ENCODE assay signal across 12 cellular contexts in genomic region chr1:63721531-63722189, GRCh38. TPM values are rescaled to one million over a fixed set of nuclear protein-coding genes. Genes with fewer than 3 reads are reported as not detected.
DNase-seq lines count a peak whose midpoint lies in the region; ATAC-seq and TF ChIP-seq lines count a peak whose summit lies in the region.
"Had no signal": no experiment of that assay in that cellular context is flagged by ENCODE, and none has a peak within 500 bp of the region (broad histone marks: within the 10 kb centered on the region; RNA-seq: fewer than 3 reads in every experiment).

No MANE protein-coding gene starts in this region.

- H4K20me1 ChIP-seq in BLaER1 (no peaks in the 10 kb centered on the region), GM23248 (ENCODE audit: insufficient read depth) (no peaks in the 10 kb centered on the region)

- H3K9me3 ChIP-seq in BLaER1 (peaks cover under 1% of the 10 kb centered on the region), GM23248 (ENCODE audit: low read depth) (no peaks in the 10 kb centered on the region), upper lobe of right lung (no peaks in the 10 kb centered on the region)
- H3K9me3 ChIP-seq: MG63, right lobe of liver had no signal

- no peaks in the 10 kb centered on the region for H3K79me2 ChIP-seq in GM23248 (ENCODE audit: insufficient read depth)

- H3F3A ChIP-seq in GM23248 (ENCODE audit: insufficient read depth), result no peaks in the 10 kb centered on the region; the same call in 1 of the 2 replicates

- H3K4me3 ChIP-seq in BLaER1 (no peak overlapping the region), GM23248 (no peak overlapping the region), upper lobe of right lung (no peak overlapping the region)
- H3K4me3 ChIP-seq: MG63, right lobe of liver had no signal

- H3K27me3 ChIP-seq in BLaER1 (no peaks in the 10 kb centered on the region), GM23248 (replicated peaks; ENCODE audit: insufficient read depth) (no peaks in the 10 kb centered on the region), foreskin keratinocyte (no peaks in the 10 kb centered on the region), upper lobe of right lung (no peaks in the 10 kb centered on the region)
- H3K27me3 ChIP-seq: MG63, right lobe of liver had no signal

- TF ChIP-seq CTCF in foreskin keratinocyte (conservative IDR thresholded peaks at IDR 0.05) (no peak), upper lobe of right lung (IDR thresholded peaks at IDR 0.05) (no peak)

- peak overlapping the region; percentile 30 for H3K4me2 ChIP-seq in BLaER1
- no peak overlapping the region for H3K4me2 ChIP-seq in GM23248 (ENCODE audit: unreplicated experiment)

- H3K36me3 ChIP-seq in BLaER1, result no peaks in the 10 kb centered on the region
- H3K36me3 ChIP-seq in GM23248 (ENCODE audit: low read depth), result no peaks in the 10 kb centered on the region
- no peaks in the 10 kb centered on the region for H3K36me3 ChIP-seq in upper lobe of right lung
- H3K36me3 ChIP-seq: MG63, right lobe of liver had no signal

- no peak overlapping the region for H2AFZ ChIP-seq in GM23248

- in situ Hi-C loops in GM23248 (cut with MboI), result no loop called here

- no peak overlapping the region for H3K9ac ChIP-seq in BLaER1
- no peak overlapping the region for H3K9ac ChIP-seq in GM23248

- H3K4me1 ChIP-seq in BLaER1, result peaks cover 7% of the 10 kb centered on the region
- peaks cover 13% of the 10 kb centered on the region for H3K4me1 ChIP-seq in GM23248 (ENCODE audit: insufficient read depth)
- H3K4me1 ChIP-seq in foreskin keratinocyte, result peaks cover 5% of the 10 kb centered on the region
- no peaks in the 10 kb centered on the region for H3K4me1 ChIP-seq in upper lobe of right lung

- H3K27ac ChIP-seq in BLaER1 (no peak overlapping the region), GM23248 (no peak overlapping the region), foreskin keratinocyte (no peak overlapping the region), upper lobe of right lung (no peak overlapping the region)
- H3K27ac ChIP-seq: right lobe of liver had no signal

- ATAC-seq in foreskin keratinocyte, result peak; percentile 59
- ATAC-seq in activated CD4-positive, CD25-positive, alpha-beta regulatory T cell treated with anti-CD3 and anti-CD28 coated beads, Interleukin-2, amount 50 U/mL, for 24 hours, result no peak
- ATAC-seq in GM19463 (IDR thresholded peaks at IDR 0.05; ENCODE audit: unreplicated experiment), result no peak
- no peak for ATAC-seq in upper lobe of right lung
- ATAC-seq: esophagus mucosa, right lobe of liver had no signal

- 75 to 77% methylated on average over 3 of the region's 3 CpGs for WGBS in GM23248 (ENCODE audit: low coverage in 1 of 2, low lambda C conversion rate in 2 of 2, missing lambda C conversion rate in 2 of 2), 2 experiments

- DNase-seq in GM23248 (peak; percentile 55), NCI-H510A (lab: John Stamatoyannopoulos, UW) (peak; percentile 16), foreskin keratinocyte (peak in 1 of 2 donors; percentile 37), anterior cingulate cortex (lab: John Stamatoyannopoulos, UW) (no peak), upper lobe of right lung (no peak)
- DNase-seq: activated CD4-positive, alpha-beta T cell treated with anti-CD3 and anti-CD28 coated beads for 48 hours; MG63; right lobe of liver had no signal

- H3K9me2 ChIP-seq in GM23248 (ENCODE audit: insufficient read depth), result no peaks in the 10 kb centered on the region

- intact Hi-C loops in upper lobe of right lung (cut with DNase I), result no loop called here

RNA-seq across cellular contexts. Expression of gene ROR1, which starts 52.2 kb away (rescaled TPM):
- 12.0 and 20.9 TPM in 2 replicates for total RNA-seq in GM23248 (2014; rRNA removed; shearing (Covaris generic))
- polyA plus RNA-seq in GM23248 (2016; fragmentation: Nextera tagmentation; extraction: Ambion mirVana), result 12.6 and 13.3 TPM in 2 replicates
- total RNA-seq in foreskin keratinocyte, result 2.3 and 4.5 TPM in 2 replicates
- polyA plus RNA-seq in foreskin keratinocyte, result 0.27 and 0.74 TPM in 2 replicates
- total RNA-seq in upper lobe of right lung, result 21.4 TPM

Comparison
In these comparisons a context has a peak if more than half of its experiments do, and no peak if none do; other contexts are left out.
1. DNase-seq: peak in GM23248 (single experiment) and NCI-H510A (single experiment); none in anterior cingulate cortex (0 of 58) and upper lobe of right lung (single experiment).